13 cellular contexts compared by ENCODE assay signal in the genomic region with DNA sequence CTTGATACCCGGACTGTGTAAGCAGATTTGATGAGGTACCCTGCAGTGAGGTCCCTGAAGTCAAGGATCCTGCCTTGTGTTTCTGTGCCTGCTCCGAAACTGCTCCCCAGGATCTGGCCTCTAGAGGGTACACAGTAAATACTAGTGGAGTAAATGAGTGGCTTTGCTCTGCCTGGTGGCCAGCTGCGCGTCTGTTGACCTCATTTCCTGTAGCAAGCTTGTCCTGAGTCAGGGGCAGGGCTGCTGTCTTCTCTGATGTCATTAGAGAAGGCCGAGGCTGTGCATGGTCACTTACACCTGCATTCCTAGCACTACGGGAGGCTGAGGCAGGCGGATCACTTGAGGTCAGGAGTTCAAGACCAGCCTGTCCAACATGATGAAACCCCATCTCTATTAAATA.
A peak's percentile ranks its signal among the peaks of the same experiment; 100 is the strongest.
DNase-seq lines count a peak whose midpoint lies in the region; ATAC-seq, FAIRE-seq and TF ChIP-seq lines count a peak whose summit lies in the region.
"Had no signal": no experiment of that assay in that cellular context is flagged by ENCODE, and none has a peak within 500 bp of the region (broad histone marks: within the 10 kb centered on the region; RNA-seq: fewer than 3 reads in every experiment).

No MANE protein-coding gene starts in this region.

- no peaks in the 10 kb centered on the region for H3K9me3 ChIP-seq in astrocyte (ENCODE audit: insufficient read depth, low read depth, low read length)
- H3K9me3 ChIP-seq in naive thymus-derived CD4-positive, alpha-beta T cell (ENCODE audit: control insufficient read depth in 2 of 3, low read length in 3 of 3): no peaks in the 10 kb centered on the region
- H3K9me3 ChIP-seq: BLaER1, sigmoid colon had no signal

- H3K36me3 ChIP-seq in astrocyte (ENCODE audit: insufficient read depth, low read length): peaks cover 17% of the 10 kb centered on the region
- no peaks in the 10 kb centered on the region for H3K36me3 ChIP-seq in naive thymus-derived CD4-positive, alpha-beta T cell (ENCODE audit: control insufficient read depth in 2 of 3, insufficient read depth in 3 of 3, low read length in 3 of 3)
- H3K36me3 ChIP-seq: BLaER1, sigmoid colon had no signal

- no peaks in the 10 kb centered on the region for H4K20me1 ChIP-seq in astrocyte (ENCODE audit: insufficient read depth, low read length)
- H4K20me1 ChIP-seq: BLaER1 had no signal

- H3K79me2 ChIP-seq in astrocyte (ENCODE audit: insufficient read depth, low read length): peaks cover 2% of the 10 kb centered on the region

- CTCF ChIA-PET in naive thymus-derived CD4-positive, alpha-beta T cell (lab: Charles Lee): no interaction called here

- H3K27me3 ChIP-seq in astrocyte (ENCODE audit: insufficient read depth, low read length): no peaks in the 10 kb centered on the region
- H3K27me3 ChIP-seq in naive thymus-derived CD4-positive, alpha-beta T cell (ENCODE audit: control insufficient read depth in 2 of 2, insufficient read depth in 2 of 2, low read length in 2 of 2): no peaks in the 10 kb centered on the region
- H3K27me3 ChIP-seq: BLaER1, sigmoid colon had no signal

- POLR2A ChIA-PET in naive thymus-derived CD4-positive, alpha-beta T cell (lab: Charles Lee): no interaction called here

- H3K4me2 ChIP-seq in astrocyte (ENCODE audit: low read length): no peak overlapping the region
- H3K4me2 ChIP-seq: BLaER1 had no signal

- H2AFZ ChIP-seq in astrocyte (ENCODE audit: low read depth, low read length): no peak overlapping the region

- H3K36me3 Mint-ChIP-seq in astrocyte (ENCODE audit: low read depth, unreplicated experiment) (peaks cover 8% of the 10 kb centered on the region), CD14-positive monocyte (no peaks in the 10 kb centered on the region)
- no peaks in the 10 kb centered on the region for H3K36me3 Mint-ChIP-seq in naive thymus-derived CD4-positive, alpha-beta T cell

- DNase-seq in COLO668 (lab: John Stamatoyannopoulos, UW; ENCODE audit: unreplicated experiment) (peak; percentile 2), HK-2 (ENCODE audit: unreplicated experiment) (peak; percentile 48), astrocyte (ENCODE audit: low read depth) (peak; percentile 59), islet precursor cell (peak; percentile 75), cortex of kidney (lab: John Stamatoyannopoulos, UW) (no peak), CD14-positive monocyte (ENCODE audit: low spot score) (no peak)
- no peak for DNase-seq in activated CD4-positive, alpha-beta T cell treated with anti-CD3 and anti-CD28 coated beads for 1 hour
- no peak for DNase-seq in naive thymus-derived CD4-positive, alpha-beta T cell
- DNase-seq: activated naive CD4-positive, alpha-beta T cell; caudate nucleus; sigmoid colon; T-helper 2 cell had no signal

- H3K27me3 Mint-ChIP-seq in astrocyte (ENCODE audit: low read depth, unreplicated experiment): no peaks in the 10 kb centered on the region
- peaks cover 0 to 15% (median 9%) of the 10 kb centered on the region in 5 donors for H3K27me3 Mint-ChIP-seq in naive thymus-derived CD4-positive, alpha-beta T cell
- peaks cover 0 to 1% (median 0%) of the 10 kb centered on the region in 3 donors for H3K27me3 Mint-ChIP-seq in CD14-positive monocyte (ENCODE audit: low read depth in 3 of 3)

- no peak for ATAC-seq in naive thymus-derived CD4-positive, alpha-beta T cell

- peak overlapping the region; percentile 23 for H3K9ac ChIP-seq in astrocyte (ENCODE audit: low read length)
- H3K9ac ChIP-seq: BLaER1 had no signal

- H3K4me1 Mint-ChIP-seq in astrocyte (ENCODE audit: low read depth, unreplicated experiment): peaks cover 35% of the 10 kb centered on the region
- H3K4me1 Mint-ChIP-seq in naive thymus-derived CD4-positive, alpha-beta T cell: no peaks in the 10 kb centered on the region
- H3K4me1 Mint-ChIP-seq in CD14-positive monocyte: peaks cover 29% of the 10 kb centered on the region

- no peak overlapping the region for H3K4me3 ChIP-seq in astrocyte (ENCODE audit: insufficient read depth, low read depth, low read length)
- H3K4me3 ChIP-seq in naive thymus-derived CD4-positive, alpha-beta T cell (ENCODE audit: low read length): no peak overlapping the region
- H3K4me3 ChIP-seq: BLaER1, sigmoid colon had no signal

- TF ChIP-seq CTCF in astrocyte (IDR thresholded peaks at IDR 0.05; ENCODE audit: insufficient read depth, low read depth, low read length) (no peak), CD14-positive monocyte (IDR thresholded peaks at IDR 0.05) (no peak)

- H3K9me3 Mint-ChIP-seq in astrocyte (ENCODE audit: unreplicated experiment) (no peaks in the 10 kb centered on the region), CD14-positive monocyte (peaks cover 0 to 1% (median 0%) of the 10 kb centered on the region in 7 donors)
- H3K9me3 Mint-ChIP-seq in naive thymus-derived CD4-positive, alpha-beta T cell: peaks cover 0 to 2% (median 0%) of the 10 kb centered on the region in 11 donors

- peaks cover 36% of the 10 kb centered on the region for H3K4me1 ChIP-seq in astrocyte (ENCODE audit: insufficient read depth, low read length)
- no peaks in the 10 kb centered on the region for H3K4me1 ChIP-seq in naive thymus-derived CD4-positive, alpha-beta T cell (ENCODE audit: control insufficient read depth in 2 of 2, insufficient read depth in 2 of 2, low read length in 2 of 2)
- H3K4me1 ChIP-seq: BLaER1, sigmoid colon had no signal

- peak overlapping the region; percentile 22 for H3K27ac ChIP-seq in astrocyte (ENCODE audit: low read depth, low read length)
- no peak overlapping the region for H3K27ac ChIP-seq in naive thymus-derived CD4-positive, alpha-beta T cell (ENCODE audit: low read depth, low read length)
- H3K27ac ChIP-seq: BLaER1, sigmoid colon had no signal

- H3K27ac Mint-ChIP-seq in astrocyte (ENCODE audit: unreplicated experiment) (peak overlapping the region; percentile 45), CD14-positive monocyte (peak overlapping the region in 3 of 7 donors; percentile 19 to 68 (median 22))
- no peak overlapping the region for H3K27ac Mint-ChIP-seq in naive thymus-derived CD4-positive, alpha-beta T cell

- intact Hi-C loops in naive thymus-derived CD4-positive, alpha-beta T cell (cut with micrococcal nuclease): no loop called here
- intact Hi-C loops in CD14-positive monocyte (cut with micrococcal nuclease): no loop called here

- FAIRE-seq in astrocyte (lab: Jason Lieb, UNC): no peak

- H3K4me3 Mint-ChIP-seq in astrocyte (ENCODE audit: unreplicated experiment): no peak overlapping the region
- no peak overlapping the region for H3K4me3 Mint-ChIP-seq in naive thymus-derived CD4-positive, alpha-beta T cell
- no peak overlapping the region for H3K4me3 Mint-ChIP-seq in CD14-positive monocyte

Comparison
In these comparisons a context has a peak if more than half of its experiments do, and no peak if none do; other contexts are left out.
1. DNase-seq: peak in COLO668 (single experiment), HK-2 (single experiment), astrocyte (single experiment) and islet precursor cell (single experiment); none in activated CD4-positive, alpha-beta T cell treated with anti-CD3 and anti-CD28 coated beads for 1 hour (single experiment), cortex of kidney (single experiment), naive thymus-derived CD4-positive, alpha-beta T cell (0 of 9) and CD14-positive monocyte (single experiment).